ENCODE assay signal across 13 cellular contexts in the genomic region with DNA sequence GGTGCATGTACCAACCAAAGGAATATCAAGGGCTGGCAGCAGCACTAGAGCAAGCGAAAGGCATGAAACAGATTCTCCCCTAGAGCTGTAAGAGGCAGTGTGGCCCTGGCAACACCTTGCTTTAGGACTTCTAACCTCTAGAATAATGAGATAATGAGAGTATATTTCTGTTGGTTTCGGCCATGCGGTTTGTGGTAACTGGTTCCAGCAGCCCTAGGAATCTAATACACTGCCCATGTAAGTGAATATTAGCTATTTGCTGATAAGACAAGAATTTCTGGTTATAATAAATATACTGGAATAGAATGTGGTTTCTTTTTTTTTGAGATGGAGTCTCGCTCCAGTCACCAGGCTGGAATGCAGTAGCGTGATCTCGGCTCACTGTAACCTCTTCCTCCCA.
DNase-seq lines count a peak whose midpoint lies in the region; ATAC-seq and TF ChIP-seq lines count a peak whose summit lies in the region.
"Had no signal": no experiment of that assay in that cellular context is flagged by ENCODE, and none has a peak within 500 bp of the region (broad histone marks: within the 10 kb centered on the region; RNA-seq: fewer than 3 reads in every experiment).

No MANE protein-coding gene starts in this region.

- no peak overlapping the region for H3K9ac ChIP-seq in Karpas-422 (ENCODE audit: low read length)
- H3K9ac ChIP-seq: parathyroid adenoma had no signal

- H3K4me1 ChIP-seq in SJSA1 (replicated peaks), result peaks cover 20% of the 10 kb centered on the region
- peaks cover 24 to 30% of the 10 kb centered on the region in 2 donors for H3K4me1 ChIP-seq in gastrocnemius medialis
- H3K4me1 ChIP-seq in Karpas-422 (ENCODE audit: low read length), result no peaks in the 10 kb centered on the region
- H3K4me1 ChIP-seq: parathyroid adenoma had no signal

- no peaks in the 10 kb centered on the region for H3K79me2 ChIP-seq in Karpas-422 (ENCODE audit: low read length)
- H3K79me2 ChIP-seq: parathyroid adenoma had no signal

- H3K9me2 ChIP-seq in Karpas-422 (replicated peaks; ENCODE audit: insufficient read depth, low read length), result no peaks in the 10 kb centered on the region

- H3K4me3 ChIP-seq in SJSA1 (no peak overlapping the region), gastrocnemius medialis (no peak overlapping the region), Karpas-422 (ENCODE audit: low read length) (no peak overlapping the region)
- H3K4me3 ChIP-seq: tibial nerve had no signal

- peak; percentile 94 for DNase-seq in H4 (ENCODE audit: low spot score)
- peak in 1 of 2 experiments; percentile 11 for DNase-seq in SJSA1 (ENCODE audit: low read depth in 1 of 2, low spot score in 2 of 2)
- no peak for DNase-seq in epithelial cell of prostate (ENCODE audit: low read depth, low spot score)
- no peak for DNase-seq in gastrocnemius medialis
- DNase-seq in NCI-H82 (lab: John Stamatoyannopoulos, UW), result no peak
- no peak for DNase-seq in omental fat pad (ENCODE audit: low spot score)
- no peak for DNase-seq in Karpas-422
- DNase-seq: NCI-H748 treated with DMSO at 0.1 percent for 48 hours, RPMI8226 had no signal

- ATAC-seq in gastrocnemius medialis (no peak), GM19324 (IDR thresholded peaks at IDR 0.05; ENCODE audit: low FRiP score, unreplicated experiment) (no peak), omental fat pad (ENCODE audit: low FRiP score) (no peak)
- ATAC-seq: activated CD4-positive, CD25-positive, alpha-beta regulatory T cell treated with anti-CD3 and anti-CD28 coated beads, Interleukin-2, amount 50 U/mL, for 24 hours had no signal

- intact Hi-C loops in gastrocnemius medialis (cut with DNase I; ENCODE audit: low total_unique reads), result no loop called here

- H4K20me1 ChIP-seq in Karpas-422 (ENCODE audit: insufficient read depth, low read depth, low read length), result no peaks in the 10 kb centered on the region

- in situ Hi-C loops in gastrocnemius medialis (cut with MboI; ENCODE audit: low sequenced_read_pairs in 4 of 4), result no loop called here

- H3K27me3 ChIP-seq in SJSA1 (replicated peaks) (no peaks in the 10 kb centered on the region), gastrocnemius medialis (no peaks in the 10 kb centered on the region), Karpas-422 (ENCODE audit: low read length) (no peaks in the 10 kb centered on the region)
- H3K27me3 ChIP-seq: tibial nerve had no signal

- no peak for TF ChIP-seq CTCF in gastrocnemius medialis (IDR thresholded peaks at IDR 0.05 in 4 of 5, conservative IDR thresholded peaks at IDR 0.05 in 1 of 5)
- no peak for TF ChIP-seq CTCF in omental fat pad (IDR thresholded peaks at IDR 0.05)

- H2AFZ ChIP-seq in Karpas-422 (ENCODE audit: low read length), result no peak overlapping the region
- H2AFZ ChIP-seq: parathyroid adenoma had no signal

- no peaks in the 10 kb centered on the region for H3K36me3 ChIP-seq in SJSA1
- H3K36me3 ChIP-seq in gastrocnemius medialis, result no peaks in the 10 kb centered on the region
- H3K36me3 ChIP-seq in Karpas-422 (ENCODE audit: insufficient read depth, low read length), result no peaks in the 10 kb centered on the region
- H3K36me3 ChIP-seq: tibial nerve had no signal

- H3K9me3 ChIP-seq in SJSA1 (replicated peaks) (no peaks in the 10 kb centered on the region), gastrocnemius medialis (no peaks in the 10 kb centered on the region), Karpas-422 (ENCODE audit: low read length) (no peaks in the 10 kb centered on the region)
- H3K9me3 ChIP-seq: tibial nerve had no signal

- TF ChIP-seq POLR2A in gastrocnemius medialis (IDR thresholded peaks at IDR 0.05), result no peak

- peak overlapping the region; percentile 61 for H3K27ac ChIP-seq in SJSA1
- H3K27ac ChIP-seq in epithelial cell of prostate, result peak overlapping the region; percentile 89
- peak overlapping the region; percentile 61 to 85 (median 78) for H3K27ac ChIP-seq in gastrocnemius medialis
- no peak overlapping the region for H3K27ac ChIP-seq in Karpas-422 (ENCODE audit: low read length)

- H3K4me2 ChIP-seq in Karpas-422 (ENCODE audit: low read depth, low read length, poor library complexity, severe bottlenecking), result no peak overlapping the region
